16 cellular contexts compared by ENCODE assay signal in genomic region chr20:37343994-37344355, GRCh38. TPM values are rescaled to one million over a fixed set of nuclear protein-coding genes. Genes with fewer than 3 reads are reported as not detected.
DNase-seq lines count a peak whose midpoint lies in the region; ATAC-seq, FAIRE-seq and TF ChIP-seq lines count a peak whose summit lies in the region.
"Had no signal": no experiment of that assay in that cellular context is flagged by ENCODE, and none has a peak within 500 bp of the region (broad histone marks: within the 10 kb centered on the region; RNA-seq: fewer than 3 reads in every experiment).

No MANE protein-coding gene starts in this region.

- H3K9me3 ChIP-seq in GM12878 (replicated peaks; ENCODE audit: control insufficient read depth, insufficient read depth, low read length) (no peaks in the 10 kb centered on the region), mucosa of rectum (ENCODE audit: control insufficient read depth in 2 of 2, low read length in 2 of 2) (no peaks in the 10 kb centered on the region), transverse colon (no peaks in the 10 kb centered on the region)
- H3K9me3 ChIP-seq: heart right ventricle had no signal

- H3K27ac Mint-ChIP-seq in activated CD4-positive, alpha-beta T cell treated with anti-CD3 and anti-CD28 coated beads, Interleukin-2, amount 10 ng/mL, durations not matched to agents 24 days and 14 days: no peak overlapping the region
- H3K27ac Mint-ChIP-seq: activated naive CD4-positive, alpha-beta T cell treated with anti-CD3 and anti-CD28 coated beads, Interleukin-2, amount 50 U/mL, for 24 hours; HFFc6 had no signal

- H3K4me1 Mint-ChIP-seq in activated CD4-positive, alpha-beta T cell treated with anti-CD3 and anti-CD28 coated beads, Interleukin-2, amount 10 ng/mL, durations not matched to agents 24 days and 14 days: peaks cover 20% of the 10 kb centered on the region

- TF ChIP-seq POLR2A in GM12878 (IDR thresholded peaks at IDR 0.05; ENCODE audit: low read depth, low read length) (no peak), transverse colon (IDR thresholded peaks at IDR 0.05) (no peak)

- H3K9ac ChIP-seq in GM12878 (ENCODE audit: control insufficient read depth, insufficient read depth, low read length) (no peak overlapping the region), mucosa of rectum (ENCODE audit: low read depth in 1 of 2, low read length in 2 of 2) (peak overlapping the region; percentile 28 to 72)
- H3K9ac ChIP-seq: neural progenitor cell had no signal

- H3K4me2 ChIP-seq in GM12878 (ENCODE audit: control insufficient read depth, insufficient read depth): no peak overlapping the region
- H3K4me2 ChIP-seq: neural progenitor cell had no signal

- POLR2A ChIA-PET in GM12878 (lab: Charles Lee): interaction anchor here (0.7 to 2.7 kb wide), 8 partner anchors 7 to 73 kb away, joined by 3 to 9 read pairs (median 5); partner anchors contain the start of gene MANBAL

- intact Hi-C loops in activated CD4-positive, alpha-beta T cell treated with anti-CD3 and anti-CD28 coated beads, Interleukin-2, amount 10 ng/mL, durations not matched to agents 24 days and 14 days (cut with micrococcal nuclease): no loop called here
- intact Hi-C loops in GM12878 (cut with micrococcal nuclease; ENCODE audit: unreplicated experiment): loop anchor here (2.0 kb wide), 1 partner anchor 67 kb away; no protein-coding TSS in a partner anchor
- intact Hi-C loops in transverse colon (cut with DNase I; ENCODE audit: low total_unique reads): no loop called here

- H3K4me1 ChIP-seq in GM12878 (ENCODE audit: control insufficient read depth, insufficient read depth, low read length) (peaks cover 29% of the 10 kb centered on the region), mucosa of rectum (ENCODE audit: control insufficient read depth in 2 of 2, insufficient read depth in 2 of 2, low read length in 2 of 2) (peaks cover 27 to 35% of the 10 kb centered on the region in 2 donors), transverse colon (peaks cover 5 to 53% (median 38%) of the 10 kb centered on the region in 4 donors)

- H3K36me3 ChIP-seq in GM12878 (ENCODE audit: control insufficient read depth in 2 of 2, insufficient read depth in 2 of 2, low read length in 1 of 2) (no peaks in the 10 kb centered on the region), mucosa of rectum (ENCODE audit: control insufficient read depth in 2 of 2, insufficient read depth in 2 of 2, low read length in 2 of 2) (peaks cover 0 to 4% of the 10 kb centered on the region in 2 donors), transverse colon (no peaks in the 10 kb centered on the region)
- H3K36me3 ChIP-seq: heart right ventricle, neural progenitor cell had no signal

- peak overlapping the region; percentile 12 for H3K4me3 Mint-ChIP-seq in activated CD4-positive, alpha-beta T cell treated with anti-CD3 and anti-CD28 coated beads, Interleukin-2, amount 10 ng/mL, durations not matched to agents 24 days and 14 days
- H3K4me3 Mint-ChIP-seq: activated naive CD4-positive, alpha-beta T cell treated with anti-CD3 and anti-CD28 coated beads, Interleukin-2, amount 50 U/mL, for 24 hours; HFFc6 had no signal

- no peaks in the 10 kb centered on the region for H3K9me3 Mint-ChIP-seq in activated CD4-positive, alpha-beta T cell treated with anti-CD3 and anti-CD28 coated beads, Interleukin-2, amount 10 ng/mL, durations not matched to agents 24 days and 14 days
- H3K9me3 Mint-ChIP-seq: activated naive CD4-positive, alpha-beta T cell treated with anti-CD3 and anti-CD28 coated beads, Interleukin-2, amount 50 U/mL, for 24 hours; HFFc6; neural progenitor cell had no signal

- TF ChIP-seq EP300 in GM12878 (IDR thresholded peaks at IDR 0.05; ENCODE audit: borderline replicate concordance in 1 of 2, control insufficient read depth in 1 of 2, low read depth in 2 of 2, low read length in 2 of 2): no peak
- TF ChIP-seq EP300 in transverse colon (IDR thresholded peaks at IDR 0.05; ENCODE audit: low read depth): no peak

- H3K4me3 ChIP-seq in GM12878 (no peak overlapping the region), mucosa of rectum (ENCODE audit: low read length in 2 of 2) (peak overlapping the region in 1 of 2 donors; percentile 27), transverse colon (no peak overlapping the region)
- H3K4me3 ChIP-seq: heart right ventricle, neural progenitor cell had no signal

- BruUV-seq in GM12878 (replicated peaks; lab: Mats Ljungman, UMichigan): no TSS peak

- no peak for TF ChIP-seq RAD21 in GM12878 (IDR thresholded peaks at IDR 0.05; ENCODE audit: insufficient read depth, low read depth, low read length)

- no peaks in the 10 kb centered on the region for H3K36me3 Mint-ChIP-seq in activated CD4-positive, alpha-beta T cell treated with anti-CD3 and anti-CD28 coated beads, Interleukin-2, amount 10 ng/mL, durations not matched to agents 24 days and 14 days (ENCODE audit: low read depth)
- H3K36me3 Mint-ChIP-seq: activated naive CD4-positive, alpha-beta T cell treated with anti-CD3 and anti-CD28 coated beads, Interleukin-2, amount 50 U/mL, for 24 hours had no signal

- WGBS in GM12878 (ENCODE audit: insufficient coverage, insufficient replicate concordance, low lambda C conversion rate, missing lambda C conversion rate): 100% methylated on average over 4 of the region's 4 CpGs
- 60 to 69% methylated on average over 1 to 4 of the region's 4 CpGs for WGBS in transverse colon (ENCODE audit: low coverage in 1 of 2), 2 donors

- TF ChIP-seq CTCF in GM12878 (IDR thresholded peaks at IDR 0.05 in 2 of 3, conservative IDR thresholded peaks at IDR 0.05 in 1 of 3; ENCODE audit: control insufficient read depth in 2 of 3, extremely low read depth in 1 of 3, insufficient read depth in 1 of 3, low read depth in 3 of 3, low read length in 3 of 3) (no peak), transverse colon (IDR thresholded peaks at IDR 0.05) (no peak)

- SMC1A ChIA-PET in GM12878 (lab: Charles Lee; ENCODE audit: uncharacterized antibody, unreplicated experiment): interaction anchor here (0.8 to 2.7 kb wide), 11 partner anchors 8 to 191 kb away, joined by 3 to 19 read pairs (median 4); no protein-coding TSS in a partner anchor

- no peak for ATAC-seq in GM12878
- no peak for ATAC-seq in GM21526 (IDR thresholded peaks at IDR 0.05; ENCODE audit: low FRiP score, unreplicated experiment)
- ATAC-seq: heart right ventricle; left cardiac atrium; stimulated activated naive CD8-positive, alpha-beta T cell treated with anti-CD3 and anti-CD28 coated beads, Interleukin-15, Interleukin-2, amounts not matched to agents 100 U/mL and 50 U/mL, for 24 hours had no signal

- no peaks in the 10 kb centered on the region for H4K20me1 ChIP-seq in GM12878 (ENCODE audit: control insufficient read depth, insufficient read depth)

- H3K27me3 ChIP-seq in GM12878 (replicated peaks in 1 of 2; ENCODE audit: control insufficient read depth in 2 of 2, insufficient read depth in 2 of 2, low read length in 1 of 2): no peaks in the 10 kb centered on the region
- no peaks in the 10 kb centered on the region for H3K27me3 ChIP-seq in mucosa of rectum (ENCODE audit: control insufficient read depth in 2 of 2, insufficient read depth in 2 of 2, low read length in 2 of 2)
- H3K27me3 ChIP-seq in transverse colon: no peaks in the 10 kb centered on the region
- H3K27me3 ChIP-seq: neural progenitor cell had no signal

- peaks cover 46% of the 10 kb centered on the region for H3K79me2 ChIP-seq in GM12878 (ENCODE audit: control insufficient read depth, insufficient read depth, low read length)

- DNase-seq in activated CD4-positive, alpha-beta T cell treated with anti-CD3 and anti-CD28 coated beads, Interleukin-2, amount 10 ng/mL, durations not matched to agents 24 days and 14 days: no peak
- no peak for DNase-seq in activated CD4-positive, alpha-beta T cell treated with anti-CD3 and anti-CD28 coated beads for 4 hours
- DNase-seq in GM12878 (ENCODE audit: low read depth, low spot score) (no peak), transverse colon (no peak), NAMALWA (ENCODE audit: low spot score) (no peak), A172 (ENCODE audit: low spot score) (no peak)
- DNase-seq: cerebellar nuclear complex; heart right ventricle; HFFc6; left cardiac atrium; MV-4-11; stimulated activated naive CD8-positive, alpha-beta T cell treated with anti-CD3 and anti-CD28 coated beads, Interleukin-15, Interleukin-2, amounts not matched to agents 100 U/mL and 50 U/mL, for 24 hours had no signal

- H3K27ac ChIP-seq in GM12878 (ENCODE audit: control insufficient read depth, insufficient read depth): 0 out of 2 replicates have a peak overlapping the region, but pooled peaks have one; percentile 90
- peak overlapping the region; percentile 91 to 98 for H3K27ac ChIP-seq in mucosa of rectum (ENCODE audit: low read depth in 2 of 2, low read length in 2 of 2)
- H3K27ac ChIP-seq in transverse colon: peak overlapping the region; percentile 92 to 93 (median 93)
- H3K27ac ChIP-seq: heart right ventricle, neural progenitor cell had no signal

- no peaks in the 10 kb centered on the region for H3K27me3 Mint-ChIP-seq in activated CD4-positive, alpha-beta T cell treated with anti-CD3 and anti-CD28 coated beads, Interleukin-2, amount 10 ng/mL, durations not matched to agents 24 days and 14 days
- H3K27me3 Mint-ChIP-seq: activated naive CD4-positive, alpha-beta T cell treated with anti-CD3 and anti-CD28 coated beads, Interleukin-2, amount 50 U/mL, for 24 hours had no signal

- FAIRE-seq in GM12878 (lab: Jason Lieb, UNC): no peak

- RAD21 ChIA-PET in GM12878 (lab: Charles Lee; ENCODE audit: unreplicated experiment): interaction anchor here (0.9 to 6.6 kb wide), 11 partner anchors 8 to 189 kb away, joined by 3 to 38 read pairs (median 5); partner anchors contain the start of gene MANBAL

- in situ Hi-C loops in GM12878 (cut with MboI) (no loop called here), transverse colon (cut with MboI; ENCODE audit: low pct_ligation_motif_present in 1 of 4, low pct_unique_long_range_greater_than_20kb in 1 of 4, low sequenced_read_pairs in 3 of 4) (no loop called here)

- H2AFZ ChIP-seq in GM12878 (ENCODE audit: control insufficient read depth, low read depth, low read length): no peak overlapping the region
- H2AFZ ChIP-seq: neural progenitor cell had no signal

- CTCF ChIA-PET in GM12878 (lab: Yijun Ruan, JAX): interaction anchor here (0.8 to 3.0 kb wide), 10 partner anchors 8 to 148 kb away, joined by 3 to 13 read pairs (median 4); partner anchors contain the start of gene MANBAL

RNA-seq across cellular contexts. Expression of gene SRC, which starts 2.0 kb away (rescaled TPM):
- 3.6 and 5.4 TPM in 2 replicates for total RNA-seq in activated CD4-positive, alpha-beta T cell treated with anti-CD3 and anti-CD28 coated beads, Interleukin-2, amount 10 ng/mL, durations not matched to agents 24 days and 14 days
- 118 and 148 TPM in 2 replicates for total RNA-seq in GM12878 (2013; cell fraction: nucleolus; rRNA removed)
- total RNA-seq in GM12878 (2014; rRNA removed): 22.1 and 27.4 TPM in 2 replicates
- total RNA-seq in GM12878 (2014; rRNA removed; fragmentation: Illumina TruSeq; extraction: Trizol): 19.3 and 20.0 TPM in 2 replicates
- 63.5 and 71.3 TPM in 2 replicates for total RNA-seq in GM12878 (2021)
- polyA plus RNA-seq in GM12878 (2011; ENCODE audit: low read depth): 15.0 TPM
- polyA plus RNA-seq in GM12878 (2011; rRNA removed): 18.4 and 32.0 TPM in 2 replicates
- polyA plus RNA-seq in GM12878 (2011; cell fraction: cytosol; rRNA removed): 41.3 and 47.7 TPM in 2 replicates
- polyA plus RNA-seq in GM12878 (2011; cell fraction: nucleus; rRNA removed): 185 and 196 TPM in 2 replicates
- 25.3 and 26.0 TPM in 2 replicates for polyA plus RNA-seq in GM12878 (2012)
- polyA plus RNA-seq in GM12878 (2014; fragmentation: Illumina TruSeq; extraction: Trizol): 20.3 and 33.1 TPM in 2 replicates
- under 1 TPM; 0.60 to 0.85 TPM for polyA plus RNA-seq in GM12878 (2014; fragmentation: Nextera tagmentation; extraction: Ambion mirVana)
- 47.1 and 61.4 TPM in 2 replicates for polyA plus RNA-seq in GM12878 (2014; rRNA removed)
- polyA plus RNA-seq in GM12878 (2016; fragmentation: Nextera tagmentation; extraction: Ambion mirVana): 10 to 100 TPM; 26.9 TPM
- 41.8 and 64.6 TPM in 2 replicates for polyA minus RNA-seq in GM12878 (2011; rRNA and poly(A)+ RNA removed)
- 22.9 and 30.8 TPM in 2 replicates for polyA minus RNA-seq in GM12878 (2011; cell fraction: cytosol; rRNA and poly(A)+ RNA removed)
- polyA minus RNA-seq in GM12878 (2011; cell fraction: nucleus; rRNA and poly(A)+ RNA removed): 42.9 and 73.0 TPM in 2 replicates
- total RNA-seq in transverse colon: 100 to 1,000 TPM in 3 of 4 donors, 10 to 100 TPM in 1; 87.0 to 155 (median 130) TPM
- total RNA-seq in A172 (2014; rRNA removed; shearing (Covaris generic)): 15.3 and 17.8 TPM in 2 replicates

RNA-seq across cellular contexts. Expression of gene MANBAL, which starts 54.5 kb away (rescaled TPM):
- 13.4 and 13.7 TPM in 2 replicates for total RNA-seq in activated CD4-positive, alpha-beta T cell treated with anti-CD3 and anti-CD28 coated beads, Interleukin-2, amount 10 ng/mL, durations not matched to agents 24 days and 14 days
- total RNA-seq in GM12878 (2013; cell fraction: nucleolus; rRNA removed): 16.3 and 20.6 TPM in 2 replicates
- total RNA-seq in GM12878 (2014; rRNA removed) (8.6 and 12.2 TPM in 2 replicates), GM12878 (2014; rRNA removed; fragmentation: Illumina TruSeq; extraction: Trizol) (15.0 and 15.6 TPM in 2 replicates), GM12878 (2021) (18.9 TPM in 2 replicates), transverse colon (10 to 100 TPM in 3 of 4 donors, 1 to 10 TPM in 1; 8.8 to 31.4 (median 21.3) TPM)
- 22.4 TPM for polyA plus RNA-seq in GM12878 (2011; ENCODE audit: low read depth)
- polyA plus RNA-seq in GM12878 (2011; rRNA removed) (25.1 and 39.0 TPM in 2 replicates), GM12878 (2014; fragmentation: Illumina TruSeq; extraction: Trizol) (20.2 and 30.7 TPM in 2 replicates), GM12878 (2014; fragmentation: Nextera tagmentation; extraction: Ambion mirVana) (10 to 100 TPM; 13.7 to 15.6 TPM), GM12878 (2014; rRNA removed) (33.7 and 36.4 TPM in 2 replicates), GM12878 (2016; fragmentation: Nextera tagmentation; extraction: Ambion mirVana) (10 to 100 TPM; 40.8 to 45.6 TPM)
- polyA plus RNA-seq in GM12878 (2011; cell fraction: cytosol; rRNA removed): 52.9 and 61.1 TPM in 2 replicates
- 32.8 and 42.1 TPM in 2 replicates for polyA plus RNA-seq in GM12878 (2011; cell fraction: nucleus; rRNA removed)
- 23.7 and 25.2 TPM in 2 replicates for polyA plus RNA-seq in GM12878 (2012)
- polyA minus RNA-seq in GM12878 (2011; rRNA and poly(A)+ RNA removed): 25.5 and 25.8 TPM in 2 replicates
- polyA minus RNA-seq in GM12878 (2011; cell fraction: cytosol; rRNA and poly(A)+ RNA removed): 7.5 and 9.5 TPM in 2 replicates
- polyA minus RNA-seq in GM12878 (2011; cell fraction: nucleus; rRNA and poly(A)+ RNA removed): 4.2 and 8.4 TPM in 2 replicates
- total RNA-seq in A172 (2014; rRNA removed; shearing (Covaris generic)): 11.8 and 15.7 TPM in 2 replicates
